Comparison of ENCODE assay signal across 9 cellular contexts in genomic region chr3:30475038-30475808, GRCh38.
DNase-seq lines count a peak whose midpoint lies in the region; ATAC-seq and TF ChIP-seq lines count a peak whose summit lies in the region.
"Had no signal": no experiment of that assay in that cellular context is flagged by ENCODE, and none has a peak within 500 bp of the region (broad histone marks: within the 10 kb centered on the region; RNA-seq: fewer than 3 reads in every experiment).

No MANE protein-coding gene starts in this region.

- H3K4me2 ChIP-seq in PC-9 = no peak overlapping the region

- no peaks in the 10 kb centered on the region for H4K20me1 ChIP-seq in PC-9 (ENCODE audit: insufficient read depth)

- H3K4me1 ChIP-seq in PC-9 (replicated peaks; ENCODE audit: insufficient read depth) = peaks cover 9% of the 10 kb centered on the region; the same call in 1 of the 2 replicates
- H3K4me1 ChIP-seq in heart right ventricle = peaks cover 7 to 90% (median 39%) of the 10 kb centered on the region in 9 donors

- CTCF ChIA-PET in PC-9 (lab: Charles Lee) = interaction anchor here (0.6 to 0.7 kb wide), 2 partner anchors 193 to 363 kb away, joined by 3 read pairs; no protein-coding TSS in a partner anchor

- H3F3A ChIP-seq in PC-9 (ENCODE audit: insufficient read depth, low read depth) = no peaks in the 10 kb centered on the region

- no TSS peak for BruUV-seq in PC-9 (replicated peaks; lab: Mats Ljungman, UMichigan)

- 96 to 98% methylated on average over 5 of the region's 5 CpGs for WGBS in heart right ventricle, 2 donors

- no peaks in the 10 kb centered on the region for H3K27me3 ChIP-seq in PC-9 (ENCODE audit: insufficient read depth, low read depth)
- no peaks in the 10 kb centered on the region for H3K27me3 ChIP-seq in heart right ventricle

- no peaks in the 10 kb centered on the region for H3K79me2 ChIP-seq in PC-9 (ENCODE audit: low read depth)

- intact Hi-C loops in PC-9 (cut with micrococcal nuclease; ENCODE audit: unreplicated experiment) = loop anchor here (5.0 kb wide), 1 partner anchor 62 kb away; no protein-coding TSS in a partner anchor
- intact Hi-C loops in heart right ventricle (cut with DNase I) = no loop called here

- ATAC-seq in GM18502 (IDR thresholded peaks at IDR 0.05; ENCODE audit: poor library complexity, unreplicated experiment) = peak; percentile 91
- peak; percentile 72 for ATAC-seq in GM19468 (IDR thresholded peaks at IDR 0.05; ENCODE audit: extremely low read depth, unreplicated experiment)
- peak; percentile 66 for ATAC-seq in HG03175 (IDR thresholded peaks at IDR 0.05; ENCODE audit: unreplicated experiment)
- ATAC-seq in heart right ventricle = no peak

- peak; percentile 67 for DNase-seq in kidney tubule cell (ENCODE audit: low spot score)
- no peak for DNase-seq in retina
- no peak for DNase-seq in PC-9
- DNase-seq in heart right ventricle = no peak
- DNase-seq in DMS 273 treated with DMSO at 0.1 percent for 48 hours (lab: John Stamatoyannopoulos, UW) = no peak
- DNase-seq: NCI-H1092 had no signal

- TF ChIP-seq CTCF in PC-9 (conservative IDR thresholded peaks at IDR 0.05) = no peak
- no peak for TF ChIP-seq CTCF in heart right ventricle (IDR thresholded peaks at IDR 0.05)

- no peaks in the 10 kb centered on the region for H3K9me2 ChIP-seq in PC-9 (ENCODE audit: insufficient read depth)

- H3K27ac ChIP-seq in PC-9 (no peak overlapping the region), heart right ventricle (peak overlapping the region in 2 of 10 donors; percentile 41 to 80)

- H3K9me3 ChIP-seq in PC-9 (ENCODE audit: insufficient read depth, low read depth) (no peaks in the 10 kb centered on the region), heart right ventricle (no peaks in the 10 kb centered on the region)

- no peak overlapping the region for H2AFZ ChIP-seq in PC-9

- H3K4me3 ChIP-seq in PC-9 (no peak overlapping the region), heart right ventricle (no peak overlapping the region)

- H3K36me3 ChIP-seq in PC-9 (ENCODE audit: low read depth) (no peaks in the 10 kb centered on the region), heart right ventricle (no peaks in the 10 kb centered on the region)

- POLR2A ChIA-PET in PC-9 (lab: Charles Lee; ENCODE audit: unreplicated experiment) = no interaction called here

Comparison
In these comparisons a context has a peak if more than half of its experiments do, and no peak if none do; other contexts are left out.
1. ATAC-seq: peak in GM18502 (single experiment), GM19468 (single experiment) and HG03175 (single experiment); none in heart right ventricle (0 of 8).